Comparison of ENCODE assay signal across 1 cellular context in genomic region chr22:41285820-41286638, GRCh38.
TF ChIP-seq lines count a peak whose summit lies in the region.

RANGAP1 (minus strand) TSS chr22:41286187; CDS start chr22:41281044, 5,143 bp downstream.

TF ChIP-seq in HepG2, 621 proteins besides CTCF, POLR2A, EP300 and RAD21 (continued from another document and continues in another):
- peak; percentile 91 for TF ChIP-seq MAX (IDR thresholded peaks at IDR 0.05)
- peak; percentile 86 for TF ChIP-seq ZNF263 (CRISPR knock-in tag; IDR thresholded peaks at IDR 0.05)
- TF ChIP-seq PRDM15 (CRISPR knock-in tag; IDR thresholded peaks at IDR 0.05) = no peak
- TF ChIP-seq CERS6 (CRISPR knock-in tag; IDR thresholded peaks at IDR 0.05) = no peak
- no peak for TF ChIP-seq PRDM4 (CRISPR knock-in tag; IDR thresholded peaks at IDR 0.05; ENCODE audit: borderline replicate concordance)
- TF ChIP-seq CBX1 (IDR thresholded peaks at IDR 0.05; ENCODE audit: low read depth) = no peak
- TF ChIP-seq ZNF816 (CRISPR knock-in tag; IDR thresholded peaks at IDR 0.05; ENCODE audit: borderline replicate concordance) = 0 out of 2 replicates have a peak, but pooled peaks have one; percentile 32
- TF ChIP-seq ZNF563 (CRISPR knock-in tag; IDR thresholded peaks at IDR 0.05) = peak; percentile 76
- TF ChIP-seq ZFP62 (CRISPR knock-in tag; IDR thresholded peaks at IDR 0.05) = 0 out of 2 replicates have a peak, but pooled peaks have one; percentile 58
- TF ChIP-seq ETV6 (CRISPR knock-in tag; conservative IDR thresholded peaks at IDR 0.05) = 0 out of 2 replicates have a peak, but pooled peaks have one; percentile 71
- no peak for TF ChIP-seq ZNF678 (CRISPR knock-in tag; IDR thresholded peaks at IDR 0.05)
- TF ChIP-seq ZNF776 (CRISPR knock-in tag; IDR thresholded peaks at IDR 0.05) = no peak
- TF ChIP-seq SRSF4 (IDR thresholded peaks at IDR 0.05; ENCODE audit: low read depth, low read length, poor library complexity, severe bottlenecking) = no peak
- TF ChIP-seq ZBTB44 (CRISPR knock-in tag; IDR thresholded peaks at IDR 0.05) = no peak
- no peak for TF ChIP-seq NAIF1 (CRISPR knock-in tag; IDR thresholded peaks at IDR 0.05; ENCODE audit: borderline replicate concordance)
- TF ChIP-seq TFDP2 (CRISPR knock-in tag; IDR thresholded peaks at IDR 0.05) = peak; percentile 85
- no peak for TF ChIP-seq TERF1 (CRISPR knock-in tag; IDR thresholded peaks at IDR 0.05)
- no peak for TF ChIP-seq JUNB (CRISPR knock-in tag; IDR thresholded peaks at IDR 0.05; ENCODE audit: borderline replicate concordance)
- TF ChIP-seq HNRNPUL1 (IDR thresholded peaks at IDR 0.05; ENCODE audit: low read depth, low read length) = 0 out of 2 replicates have a peak, but pooled peaks have one; percentile 40
- peak; percentile 57; the same call in 1 of the 2 replicates for TF ChIP-seq MTA1 (CRISPR knock-in tag; IDR thresholded peaks at IDR 0.05; ENCODE audit: borderline replicate concordance)
- no peak for TF ChIP-seq ZNF784 (CRISPR knock-in tag; IDR thresholded peaks at IDR 0.05; ENCODE audit: borderline replicate concordance)
- no peak for TF ChIP-seq PLRG1 (conservative IDR thresholded peaks at IDR 0.05)
- TF ChIP-seq ZNF496 (CRISPR knock-in tag; IDR thresholded peaks at IDR 0.05; ENCODE audit: insufficient replicate concordance) = no peak
- no peak for TF ChIP-seq BHLHE40 (IDR thresholded peaks at IDR 0.05; ENCODE audit: low read length)
- TF ChIP-seq CBX2 (IDR thresholded peaks at IDR 0.05; ENCODE audit: low read depth, low read length) = no peak
- no peak for TF ChIP-seq CBX2 (CRISPR knock-in tag; IDR thresholded peaks at IDR 0.05; ENCODE audit: low read depth)
- TF ChIP-seq ZBTB49 (CRISPR knock-in tag; IDR thresholded peaks at IDR 0.05; ENCODE audit: borderline replicate concordance) = no peak
- no peak for TF ChIP-seq U2AF2 (IDR thresholded peaks at IDR 0.05; ENCODE audit: low read depth, low read length)
- no peak for TF ChIP-seq NR0B2 (CRISPR knock-in tag; IDR thresholded peaks at IDR 0.05)
- no peak for TF ChIP-seq ZNF558 (CRISPR knock-in tag; IDR thresholded peaks at IDR 0.05; ENCODE audit: borderline replicate concordance)
- no peak for TF ChIP-seq ZNF562 (CRISPR knock-in tag; IDR thresholded peaks at IDR 0.05; ENCODE audit: borderline replicate concordance)
- TF ChIP-seq BRCA1 (CRISPR knock-in tag; IDR thresholded peaks at IDR 0.05) = 0 out of 2 replicates have a peak, but pooled peaks have one; percentile 49
- no peak for TF ChIP-seq ZNF230 (CRISPR knock-in tag; IDR thresholded peaks at IDR 0.05)
- TF ChIP-seq ZMYM4 (CRISPR knock-in tag; IDR thresholded peaks at IDR 0.05) = peak; percentile 64
- TF ChIP-seq GATA4 (IDR thresholded peaks at IDR 0.05; ENCODE audit: borderline replicate concordance, low read depth) = peak; percentile 28; the same call in 1 of the 2 replicates
- no peak for TF ChIP-seq NFKBIZ (CRISPR knock-in tag; IDR thresholded peaks at IDR 0.05)
- TF ChIP-seq IKZF5 (CRISPR knock-in tag; IDR thresholded peaks at IDR 0.05) = no peak
- no peak for TF ChIP-seq USF2 (IDR thresholded peaks at IDR 0.05; ENCODE audit: low read depth, low read length)
- TF ChIP-seq USF2 (CRISPR knock-in tag; IDR thresholded peaks at IDR 0.05; ENCODE audit: borderline replicate concordance) = peak; percentile 15; the same call in 1 of the 2 replicates
- peak; percentile 19; the same call in 1 of the 2 replicates for TF ChIP-seq HNF4A (CRISPR knock-in tag; IDR thresholded peaks at IDR 0.05)
- no peak for TF ChIP-seq KDM1A (CRISPR knock-in tag; IDR thresholded peaks at IDR 0.05)
- TF ChIP-seq ZNF839 (CRISPR knock-in tag; IDR thresholded peaks at IDR 0.05; ENCODE audit: borderline replicate concordance) = no peak; the same call in 1 of the 2 replicates
